ENCODE assay signal across 22 cellular contexts in genomic region chrX:154121961-154122360, GRCh38. TPM values are rescaled to one million over a fixed set of nuclear protein-coding genes. Genes with fewer than 3 reads are reported as not detected.
DNase-seq lines count a peak whose midpoint lies in the region; ATAC-seq, FAIRE-seq and TF ChIP-seq lines count a peak whose summit lies in the region.
"Had no signal": no experiment of that assay in that cellular context is flagged by ENCODE, and none has a peak within 500 bp of the region (broad histone marks: within the 10 kb centered on the region; RNA-seq: fewer than 3 reads in every experiment).

No MANE protein-coding gene starts in this region.

- intact Hi-C loops in Right ventricle myocardium inferior (cut with DNase I) (no loop called here), Right ventricle myocardium superior (cut with DNase I) (no loop called here), pancreas (cut with DNase I) (no loop called here)

- DNase-seq in Right ventricle myocardium inferior (ENCODE audit: missing footprints) = no peak
- DNase-seq in Right ventricle myocardium superior = no peak
- DNase-seq in epithelial cell of esophagus (ENCODE audit: low read depth) = peak; percentile 42
- peak in 2 of 6 donors; percentile 18 to 37 for DNase-seq in pancreas
- DNase-seq in NCI-H1694 (lab: John Stamatoyannopoulos, UW) = no peak
- no peak for DNase-seq in stimulated activated naive CD8-positive, alpha-beta T cell treated with anti-CD3 and anti-CD28 coated beads, Interleukin-15, Interleukin-2, amounts not matched to agents 100 U/mL and 50 U/mL, for 24 hours
- no peak for DNase-seq in DMS53 treated with DMSO at 0.1 percent for 48 hours (lab: John Stamatoyannopoulos, UW; ENCODE audit: unreplicated experiment)
- DNase-seq: activated B cell treated with CpG ODN at 0.5 μM for 24 hours; activated naive CD8-positive, alpha-beta T cell treated with anti-CD3 and anti-CD28 coated beads, Interleukin-2, amount 50 U/mL, for 24 hours; caudate nucleus; DMS153; hypothalamus; NCI-H1436; ovary; RPMI8226; tibial artery had no signal

- no peak for FAIRE-seq in pancreas (lab: Jason Lieb, UNC)
- FAIRE-seq: A549 had no signal

- no peaks in the 10 kb centered on the region for H3K4me1 ChIP-seq in pancreas
- H3K4me1 ChIP-seq: A549, tibial artery had no signal

- 55 to 59% methylated on average over 11 of the region's 11 CpGs for WGBS in pancreas, 2 donors

- peak overlapping the region; percentile 5 to 64 (median 36) for H3K27ac ChIP-seq in pancreas
- H3K27ac ChIP-seq: A549, ovary, tibial artery had no signal

- H3K9me3 ChIP-seq in pancreas = no peaks in the 10 kb centered on the region
- H3K9me3 ChIP-seq: A549, ovary had no signal

- no peak for TF ChIP-seq CTCF in epithelial cell of esophagus (IDR thresholded peaks at IDR 0.05; ENCODE audit: insufficient read depth, low read depth, low read length, missing control alignments)
- no peak for TF ChIP-seq CTCF in pancreas (IDR thresholded peaks at IDR 0.05)

- H3K4me3 ChIP-seq in epithelial cell of esophagus (ENCODE audit: low read length) (no peak overlapping the region), pancreas (no peak overlapping the region)
- H3K4me3 ChIP-seq: A549, ovary, tibial artery had no signal

- ATAC-seq in Right ventricle myocardium inferior (peak; percentile 20), Right ventricle myocardium superior (ENCODE audit: poor library complexity) (no peak), pancreas (peak; percentile 53 to 81 (median 74)), GM18502 (IDR thresholded peaks at IDR 0.05; ENCODE audit: poor library complexity, unreplicated experiment) (no peak)
- ATAC-seq in stimulated activated naive CD8-positive, alpha-beta T cell treated with anti-CD3 and anti-CD28 coated beads, Interleukin-15, Interleukin-2, amounts not matched to agents 100 U/mL and 50 U/mL, for 24 hours = no peak
- ATAC-seq: A549; activated naive CD8-positive, alpha-beta T cell treated with anti-CD3 and anti-CD28 coated beads, Interleukin-2, amount 50 U/mL, for 24 hours; activated T-helper 17 cell treated with anti-CD3 and anti-CD28 coated beads, Interleukin-2, amount 50 U/mL, for 72 hours had no signal

- H3K27me3 ChIP-seq in pancreas = peaks cover 0 to 28% (median 3%) of the 10 kb centered on the region in 4 donors
- H3K27me3 ChIP-seq: ovary, tibial artery had no signal

- H3K36me3 ChIP-seq in pancreas = no peaks in the 10 kb centered on the region
- H3K36me3 ChIP-seq: ovary, tibial artery had no signal

RNA-seq across cellular contexts. Expression of gene OPN1LW, which starts 22.1 kb away (rescaled TPM):
- total RNA-seq in Right ventricle myocardium inferior (not detected), Right ventricle myocardium superior (not detected), pancreas (not detected)
- polyA plus RNA-seq in pancreas = not detected
- total RNA-seq: activated B cell treated with CpG ODN at 0.5 μM for 24 hours; activated T-helper 17 cell treated with anti-CD3 and anti-CD28 coated beads, Interleukin-2, amount 50 U/mL, for 72 hours; fibroblast of lung; H4; ovary had no signal
- polyA plus RNA-seq: A549, CD14-positive monocyte, fibroblast of lung, ovary had no signal

RNA-seq across cellular contexts. Expression of gene MECP2, which starts 24.4 kb away (rescaled TPM):
- total RNA-seq in Right ventricle myocardium inferior (32.8 TPM), Right ventricle myocardium superior (30.5 TPM), pancreas (10 to 100 TPM; 21.3 to 30.8 (median 23.6) TPM)
- 10 to 100 TPM; 17.7 to 19.5 TPM for polyA plus RNA-seq in pancreas

Comparison
In these comparisons a context has a peak if more than half of its experiments do, and no peak if none do; other contexts are left out.
1. ATAC-seq: peak in Right ventricle myocardium inferior (single experiment) and pancreas (4 of 4); none in Right ventricle myocardium superior (single experiment), stimulated activated naive CD8-positive, alpha-beta T cell treated with anti-CD3 and anti-CD28 coated beads, Interleukin-15, Interleukin-2, amounts not matched to agents 100 U/mL and 50 U/mL, for 24 hours (single experiment) and GM18502 (single experiment).